ENCODE assay signal across 33 cellular contexts in genomic region chr12:95767703-95768102, GRCh38. TPM values are rescaled to one million over a fixed set of nuclear protein-coding genes. Genes with fewer than 3 reads are reported as not detected.
DNase-seq lines count a peak whose midpoint lies in the region; ATAC-seq and TF ChIP-seq lines count a peak whose summit lies in the region.
"Had no signal": no experiment of that assay in that cellular context is flagged by ENCODE, and none has a peak within 500 bp of the region (broad histone marks: within the 10 kb centered on the region; RNA-seq: fewer than 3 reads in every experiment).

No MANE protein-coding gene starts in this region.

- no peaks in the 10 kb centered on the region for H3K9me3 Mint-ChIP-seq in natural killer cell
- H3K9me3 Mint-ChIP-seq: activated T-cell treated with anti-CD3 and anti-CD28 coated beads, Interleukin-2, amount 50 U/mL, for 4 hours; CD4-positive, alpha-beta T cell; T-helper 1 cell treated with Interleukin-12 subunit alpha and Interleukin-12 subunit beta and Interleukin-4 antibody, amounts not matched to agents 30 μg/mL and 1 μg/mL, for 36 hours had no signal

- no peaks in the 10 kb centered on the region for H3K27me3 ChIP-seq in left ventricle myocardium inferior (ENCODE audit: low read depth)
- H3K27me3 ChIP-seq in MG63, result no peaks in the 10 kb centered on the region
- H3K27me3 ChIP-seq in PC-3 (ENCODE audit: low read length), result no peaks in the 10 kb centered on the region
- H3K27me3 ChIP-seq: ascending aorta, foreskin keratinocyte had no signal

- H3K4me1 ChIP-seq in left ventricle myocardium inferior (peaks cover 61% of the 10 kb centered on the region), PC-3 (ENCODE audit: insufficient read depth, low read length) (peaks cover 35% of the 10 kb centered on the region)
- H3K4me1 ChIP-seq: parathyroid adenoma had no signal

- no peaks in the 10 kb centered on the region for H3K4me1 Mint-ChIP-seq in natural killer cell
- H3K4me1 Mint-ChIP-seq: activated CD8-positive, alpha-beta memory T cell treated with anti-CD3 and anti-CD28 coated beads, Interleukin-2, amount 10 ng/mL, durations not matched to agents 7 days and 5 days; activated naive CD8-positive, alpha-beta T cell treated with anti-CD3 and anti-CD28 coated beads, Interleukin-2, amount 10 ng/mL, durations not matched to agents 7 days and 5 days; neural crest cell had no signal

- H3K79me2 ChIP-seq in PC-3 (ENCODE audit: low read length), result peaks cover 14% of the 10 kb centered on the region; the same call in 1 of the 2 replicates
- H3K79me2 ChIP-seq: parathyroid adenoma had no signal

- no peak overlapping the region for H3K4me2 ChIP-seq in PC-3 (ENCODE audit: low read length)
- H3K4me2 ChIP-seq: SK-N-SH had no signal

- H3K9me3 ChIP-seq in left ventricle myocardium inferior (replicated peaks), result no peaks in the 10 kb centered on the region
- H3K9me3 ChIP-seq in MG63, result no peaks in the 10 kb centered on the region; the same call in 1 of the 2 replicates
- no peaks in the 10 kb centered on the region for H3K9me3 ChIP-seq in PC-3 (ENCODE audit: low read length)
- H3K9me3 ChIP-seq: ascending aorta, SK-N-SH had no signal

- POLR2A ChIA-PET in PC-3 (lab: Charles Lee; ENCODE audit: unreplicated experiment), result no interaction called here

- H2AFZ ChIP-seq in PC-3 (ENCODE audit: low read length), result no peak overlapping the region
- H2AFZ ChIP-seq: parathyroid adenoma had no signal

- no peak overlapping the region for H3K27ac Mint-ChIP-seq in natural killer cell
- H3K27ac Mint-ChIP-seq: activated CD8-positive, alpha-beta memory T cell treated with anti-CD3 and anti-CD28 coated beads, Interleukin-2, amount 10 ng/mL, durations not matched to agents 7 days and 5 days; activated naive CD8-positive, alpha-beta T cell treated with anti-CD3 and anti-CD28 coated beads, Interleukin-2, amount 10 ng/mL, durations not matched to agents 7 days and 5 days; CD4-positive, alpha-beta T cell; T-helper 1 cell treated with Interleukin-12 subunit alpha and Interleukin-12 subunit beta and Interleukin-4 antibody, amounts not matched to agents 30 μg/mL and 1 μg/mL, for 36 hours had no signal

- intact Hi-C loops in left ventricle myocardium inferior (cut with micrococcal nuclease), result no loop called here
- intact Hi-C loops in cardiac septum (cut with DNase I), result no loop called here
- intact Hi-C loops in PC-3 (cut with micrococcal nuclease), result no loop called here
- intact Hi-C loops in natural killer cell (cut with micrococcal nuclease), result no loop called here

- peak overlapping the region; percentile 45 for H3K27ac ChIP-seq in left ventricle myocardium inferior (replicated peaks)
- no peak overlapping the region for H3K27ac ChIP-seq in PC-3 (ENCODE audit: low read length)
- H3K27ac ChIP-seq: ascending aorta, foreskin keratinocyte, parathyroid adenoma had no signal

- DNase-seq in left ventricle myocardium inferior (no peak), cardiac septum (ENCODE audit: low spot score) (no peak), MG63 (peak; percentile 31), fibroblast of mammary gland (ENCODE audit: low read depth) (peak; percentile 64), PC-3 (no peak), HPDE6-E6E7 (ENCODE audit: extremely low spot score) (no peak), natural killer cell (no peak), NCI-H446 treated with DMSO at 0.1 percent for 48 hours (lab: John Stamatoyannopoulos, UW) (no peak)
- DNase-seq: activated CD4-positive, alpha-beta T cell treated with anti-CD3 and anti-CD28 coated beads, Interleukin-2, amount 50 U/mL, for 4 hours; activated CD8-positive, alpha-beta memory T cell treated with anti-CD3 and anti-CD28 coated beads, Interleukin-2, amount 10 ng/mL, durations not matched to agents 7 days and 5 days; activated gamma-delta T cell treated with Interleukin-2 at 50 U/mL for 16 hours; activated naive CD8-positive, alpha-beta T cell treated with anti-CD3 and anti-CD28 coated beads, Interleukin-2, amount 10 ng/mL, durations not matched to agents 7 days and 5 days; activated T-cell treated with anti-CD3 and anti-CD28 coated beads, Interleukin-2, amount 50 U/mL, for 4 hours; caudate nucleus; CD4-positive, alpha-beta T cell; cortex of kidney; effector memory CD4-positive, alpha-beta T cell; erythroblast; foreskin keratinocyte; mesendoderm; NCI-H1417; NCI-H2029; NCI-H524 treated with DMSO at 0.1 percent for 48 hours; OCI-M1; SK-N-SH; stimulated activated CD4-positive, alpha-beta T cell treated with anti-CD3 and anti-CD28 coated beads, Interleukin-1b, Interleukin-23, amount 100 ng/mL, for 48 hours; stimulated activated naive CD8-positive, alpha-beta T cell treated with anti-CD3 and anti-CD28 coated beads, Interleukin-15, Interleukin-2, amounts not matched to agents 100 U/mL and 50 U/mL, for 24 hours had no signal

- H3K36me3 Mint-ChIP-seq in natural killer cell, result no peaks in the 10 kb centered on the region
- H3K36me3 Mint-ChIP-seq: activated CD8-positive, alpha-beta memory T cell treated with anti-CD3 and anti-CD28 coated beads, Interleukin-2, amount 10 ng/mL, durations not matched to agents 7 days and 5 days had no signal

- peaks cover 3% of the 10 kb centered on the region for H3F3A ChIP-seq in PC-3 (ENCODE audit: low read length, unreplicated experiment)

- no peaks in the 10 kb centered on the region for H3K36me3 ChIP-seq in left ventricle myocardium inferior
- peaks cover 18% of the 10 kb centered on the region for H3K36me3 ChIP-seq in MG63
- 0 out of 2 replicates have a peak, but pooled peaks cover 2% of the 10 kb centered on the region for H3K36me3 ChIP-seq in PC-3 (ENCODE audit: low read depth, low read length)
- H3K36me3 ChIP-seq: ascending aorta had no signal

- ATAC-seq in PC-3 (no peak), natural killer cell (no peak)
- ATAC-seq: activated CD4-positive, CD25-positive, alpha-beta regulatory T cell treated with anti-CD3 and anti-CD28 coated beads, Interleukin-2, amount 50 U/mL, for 24 hours; activated CD8-positive, alpha-beta memory T cell treated with anti-CD3 and anti-CD28 coated beads, Interleukin-2, amount 10 ng/mL, durations not matched to agents 7 days and 5 days; activated T-cell treated with anti-CD3 and anti-CD28 coated beads, Interleukin-2, amount 50 U/mL, for 4 hours; foreskin keratinocyte; K562; stimulated activated naive CD8-positive, alpha-beta T cell treated with anti-CD3 and anti-CD28 coated beads, Interleukin-15, Interleukin-2, amounts not matched to agents 100 U/mL and 50 U/mL, for 24 hours had no signal

- TF ChIP-seq CTCF in left ventricle myocardium inferior (IDR thresholded peaks at IDR 0.05; ENCODE audit: borderline replicate concordance), result no peak
- no peak for TF ChIP-seq CTCF in fibroblast of mammary gland (conservative IDR thresholded peaks at IDR 0.05; ENCODE audit: control insufficient read depth, insufficient read depth, low read depth, low read length)
- TF ChIP-seq CTCF in PC-3 (conservative IDR thresholded peaks at IDR 0.05; ENCODE audit: low read depth, low read length), result no peak
- no peak for TF ChIP-seq CTCF in natural killer cell (IDR thresholded peaks at IDR 0.05)

- H3K4me3 Mint-ChIP-seq in natural killer cell, result no peak overlapping the region
- H3K4me3 Mint-ChIP-seq: activated CD8-positive, alpha-beta memory T cell treated with anti-CD3 and anti-CD28 coated beads, Interleukin-2, amount 10 ng/mL, durations not matched to agents 7 days and 5 days; activated naive CD8-positive, alpha-beta T cell treated with anti-CD3 and anti-CD28 coated beads, Interleukin-2, amount 10 ng/mL, durations not matched to agents 7 days and 5 days; activated T-cell treated with anti-CD3 and anti-CD28 coated beads, Interleukin-2, amount 50 U/mL, for 4 hours; CD4-positive, alpha-beta T cell; neural crest cell; T-helper 1 cell treated with Interleukin-12 subunit alpha and Interleukin-12 subunit beta and Interleukin-4 antibody, amounts not matched to agents 30 μg/mL and 1 μg/mL, for 36 hours had no signal

- no peak overlapping the region for H3K9ac ChIP-seq in PC-3 (ENCODE audit: low read length)
- H3K9ac ChIP-seq: parathyroid adenoma, SK-N-SH had no signal

- H3K27me3 Mint-ChIP-seq in natural killer cell (ENCODE audit: low read depth in 2 of 2), result peaks cover 18 to 20% of the 10 kb centered on the region in 2 donors

- CTCF ChIA-PET in PC-3 (lab: Charles Lee), result interaction anchor here (0.9 kb wide), 1 partner anchor 118 kb away, joined by 3 read pairs; no protein-coding TSS in a partner anchor

- no peaks in the 10 kb centered on the region for H4K20me1 ChIP-seq in PC-3 (ENCODE audit: low read length)

- BruUV-seq in PC-3 (replicated peaks; lab: Mats Ljungman, UMichigan), result no TSS peak

- H3K4me3 ChIP-seq in left ventricle myocardium inferior, result no peak overlapping the region
- no peak overlapping the region for H3K4me3 ChIP-seq in MG63
- H3K4me3 ChIP-seq in fibroblast of mammary gland (ENCODE audit: control insufficient read depth, low read depth, low read length), result no peak overlapping the region
- no peak overlapping the region for H3K4me3 ChIP-seq in PC-3 (ENCODE audit: low read length)
- H3K4me3 ChIP-seq: ascending aorta, K562 had no signal

- H3K9me2 ChIP-seq in PC-3 (replicated peaks; ENCODE audit: low read length), result no peaks in the 10 kb centered on the region
- H3K9me2 ChIP-seq: SK-N-SH had no signal

RNA-seq across cellular contexts. Expression of gene NTN4, which starts 22.9 kb away (rescaled TPM):
- total RNA-seq in left ventricle myocardium inferior (76.8 TPM), cardiac septum (77.8 TPM), PC-3 (2014; rRNA removed) (39.6 and 40.3 TPM in 2 replicates), natural killer cell (under 1 TPM in 1 of 3 donors, not detected in 2; 0.18 TPM)
- total RNA-seq in MG63 (2014; rRNA removed; shearing (Covaris generic); ENCODE audit: low replicate concordance), result 39.1 and 43.1 TPM in 2 replicates
- total RNA-seq: activated CD8-positive, alpha-beta memory T cell treated with anti-CD3 and anti-CD28 coated beads, Interleukin-2, amount 10 ng/mL, durations not matched to agents 7 days and 5 days had no signal

Comparison
In these comparisons a context has a peak if more than half of its experiments do, and no peak if none do; other contexts are left out.
1. DNase-seq: peak in MG63 (single experiment) and fibroblast of mammary gland (single experiment); none in left ventricle myocardium inferior (single experiment), cardiac septum (single experiment), PC-3 (single experiment), HPDE6-E6E7 (single experiment), natural killer cell (single experiment) and NCI-H446 treated with DMSO at 0.1 percent for 48 hours (single experiment).
2. RNA of gene NTN4, which starts 22.9 kb away (total RNA-seq): 77.8 TPM in cardiac septum (single experiment), 76.8 TPM in left ventricle myocardium inferior (single experiment), 39.1 to 43.1 TPM in MG63 and 39.6 to 40.3 TPM in PC-3; 0.18 TPM in natural killer cell; every median in the first group is over 10 times any median in the second.